In the genomic region with DNA sequence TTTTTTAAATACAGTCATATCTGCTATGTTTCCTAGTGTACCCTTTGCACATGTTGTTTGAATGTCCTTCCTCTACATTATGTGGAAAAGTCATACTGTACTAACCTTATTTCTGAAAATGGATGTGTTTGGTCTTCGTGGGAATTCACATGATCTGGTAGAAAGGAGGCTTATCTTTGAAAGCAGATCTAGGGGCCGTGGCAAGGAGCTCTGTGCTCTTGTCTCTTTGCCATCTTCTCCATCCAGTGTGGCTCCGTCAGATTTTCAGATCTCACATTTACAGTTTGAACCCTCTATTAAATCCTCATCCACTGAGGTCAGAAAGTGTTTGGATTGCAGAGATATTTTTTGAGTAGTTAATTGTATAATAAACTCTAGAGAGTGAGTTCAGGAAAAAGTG, we compare ENCODE assay signal across 19 cellular contexts. TPM values are rescaled to one million over a fixed set of nuclear protein-coding genes. Genes with fewer than 3 reads are reported as not detected.
DNase-seq lines count a peak whose midpoint lies in the region; ATAC-seq and TF ChIP-seq lines count a peak whose summit lies in the region.
"Had no signal": no experiment of that assay in that cellular context is flagged by ENCODE, and none has a peak within 500 bp of the region (broad histone marks: within the 10 kb centered on the region; RNA-seq: fewer than 3 reads in every experiment).

No MANE protein-coding gene starts in this region.

- H4K91ac ChIP-seq in IMR-90 (ENCODE audit: insufficient read depth, low read depth, low read length), result no peak overlapping the region; the same call in 1 of the 2 replicates

- no peak overlapping the region for H2AK9ac ChIP-seq in IMR-90 (replicated peaks; ENCODE audit: low read depth, low read length, poor library complexity)

- POLR2A ChIA-PET in activated CD4-positive, alpha-beta T cell treated with anti-CD3 and anti-CD28 coated beads, Interleukin-2, amount 10 ng/mL, durations not matched to agents 7 days and 5 days (lab: Charles Lee), result interaction anchor here (0.7 kb wide), 1 partner anchor 33 kb away, joined by 3 read pairs; the partner anchor contains the start of gene MAP2K4
- POLR2A ChIA-PET in IMR-90 (lab: Charles Lee; ENCODE audit: unreplicated experiment), result no interaction called here

- no peak overlapping the region for H3K4me3 ChIP-seq in IMR-90 (ENCODE audit: insufficient read depth, low read depth, low read length)
- H3K4me3 ChIP-seq in mesendoderm (ENCODE audit: low read length), result no peak overlapping the region
- H3K4me3 ChIP-seq: A549, vagina had no signal

- H2AK5ac ChIP-seq in IMR-90 (ENCODE audit: low read depth, low read length), result no peak overlapping the region
- H2AK5ac ChIP-seq in mesendoderm (ENCODE audit: low read length), result no peak overlapping the region

- H3K36me3 ChIP-seq in IMR-90 (ENCODE audit: control insufficient read depth, insufficient read depth, low read length) (no peaks in the 10 kb centered on the region), mesendoderm (ENCODE audit: control insufficient read depth, insufficient read depth, low read length) (no peaks in the 10 kb centered on the region)
- H3K36me3 ChIP-seq: vagina had no signal

- H3K4me1 ChIP-seq in IMR-90 (ENCODE audit: control insufficient read depth, insufficient read depth, low read length), result peaks cover 3% of the 10 kb centered on the region; the same call in 1 of the 2 replicates
- peaks cover 11% of the 10 kb centered on the region for H3K4me1 ChIP-seq in mesendoderm (ENCODE audit: control insufficient read depth, low read depth, low read length)

- H2BK120ac ChIP-seq in IMR-90 (ENCODE audit: low read depth, low read length) (no peak overlapping the region), mesendoderm (ENCODE audit: low read depth, low read length) (no peak overlapping the region)

- CTCF ChIA-PET in activated CD4-positive, alpha-beta T cell treated with anti-CD3 and anti-CD28 coated beads, Interleukin-2, amount 10 ng/mL, durations not matched to agents 7 days and 5 days (lab: Charles Lee), result interaction anchor here (0.9 kb wide), 1 partner anchor 16 kb away, joined by 3 read pairs; no protein-coding TSS in a partner anchor
- CTCF ChIA-PET in IMR-90 (lab: Yijun Ruan, JAX), result interaction anchor here (0.8 kb wide), 1 partner anchor 33 kb away, joined by 3 read pairs; the partner anchor contains the start of gene MAP2K4

- dilution Hi-C loops in IMR-90 (cut with HindIII; ENCODE audit: low sequenced_read_pairs, unreplicated experiment), result no loop called here

- H3K27me3 ChIP-seq in IMR-90 (ENCODE audit: control insufficient read depth, insufficient read depth, low read length), result no peaks in the 10 kb centered on the region
- H3K27me3 ChIP-seq in mesendoderm (ENCODE audit: insufficient read depth, low read length, poor library complexity), result no peaks in the 10 kb centered on the region
- H3K27me3 ChIP-seq: neutrophil, vagina had no signal

- peaks cover 16 to 48% of the 10 kb centered on the region in 2 experiments for H3K79me1 ChIP-seq in IMR-90 (ENCODE audit: low read depth in 1 of 2, low read length in 2 of 2)
- H3K79me1 ChIP-seq in mesendoderm (ENCODE audit: low read length), result peaks cover 3% of the 10 kb centered on the region

- peak overlapping the region; percentile 37; the same call in 1 of the 2 replicates for H3K14ac ChIP-seq in IMR-90 (replicated peaks; ENCODE audit: low read depth, low read length)

- H4K8ac ChIP-seq in IMR-90 (ENCODE audit: low read depth in 2 of 2, low read length in 2 of 2), result peak overlapping the region in 1 of 2 experiments; percentile 2; a peak in 2 of 4 replicates
- H4K8ac ChIP-seq in mesendoderm (ENCODE audit: low read depth, low read length), result no peak overlapping the region

- no TSS peak for BruUV-seq in IMR-90 (replicated peaks; lab: Mats Ljungman, UMichigan)

- H3K9me1 ChIP-seq in IMR-90 (ENCODE audit: insufficient read depth, low read length), result peaks cover 3% of the 10 kb centered on the region; the same call in 1 of the 2 replicates

- H3K27ac Mint-ChIP-seq in activated CD4-positive, alpha-beta T cell treated with anti-CD3 and anti-CD28 coated beads, Interleukin-2, amount 10 ng/mL, durations not matched to agents 7 days and 5 days, result peak overlapping the region; percentile 82
- H3K27ac Mint-ChIP-seq in activated T-helper 2 cell treated with anti-CD3 and anti-CD28 coated beads, Interferon-gamma antibody, Interleukin-2, Interleukin-4, amounts not matched to agents 10 μg/mL and 5 μg/mL and 100 μg/mL, durations not matched to agents 14 hours and 24 hours and 36 hours, result peak overlapping the region; percentile 57
- H3K27ac Mint-ChIP-seq in stimulated activated memory B cell treated with anti-CD40 and anti-IgM and Interleukin-4, amounts not matched to agents 10 μg/mL and 1 μg/mL and 100 μg/mL, for 72 hours, result no peak overlapping the region

- H3K9ac ChIP-seq in IMR-90 (ENCODE audit: low read depth, low read length), result 0 out of 2 replicates have a peak overlapping the region, but pooled peaks have one; percentile 36
- H3K9ac ChIP-seq in mesendoderm (ENCODE audit: low read length), result no peak overlapping the region

- H3K56ac ChIP-seq in IMR-90 (ENCODE audit: extremely low read depth, insufficient read depth, low read length), result no peak overlapping the region
- no peak overlapping the region for H3K56ac ChIP-seq in mesendoderm (ENCODE audit: low read length)

- H3K23ac ChIP-seq in IMR-90 (ENCODE audit: low read depth, low read length) (0 out of 2 replicates have a peak overlapping the region, but pooled peaks have one; percentile 82), mesendoderm (ENCODE audit: low read length) (no peak overlapping the region)

- H3K4me2 ChIP-seq in IMR-90 (ENCODE audit: low read depth, low read length) (peak overlapping the region; percentile 69), mesendoderm (ENCODE audit: low read length) (no peak overlapping the region)
- H3K4me2 ChIP-seq: A549 had no signal

- H3K9me3 Mint-ChIP-seq in activated CD4-positive, alpha-beta T cell treated with anti-CD3 and anti-CD28 coated beads, Interleukin-2, amount 10 ng/mL, durations not matched to agents 7 days and 5 days, result no peaks in the 10 kb centered on the region
- H3K9me3 Mint-ChIP-seq in activated T-helper 2 cell treated with anti-CD3 and anti-CD28 coated beads, Interferon-gamma antibody, Interleukin-2, Interleukin-4, amounts not matched to agents 10 μg/mL and 5 μg/mL and 100 μg/mL, durations not matched to agents 14 hours and 24 hours and 36 hours, result no peaks in the 10 kb centered on the region
- H3K9me3 Mint-ChIP-seq in stimulated activated memory B cell treated with anti-CD40 and anti-IgM and Interleukin-4, amounts not matched to agents 10 μg/mL and 1 μg/mL and 100 μg/mL, for 72 hours, result no peaks in the 10 kb centered on the region
- H3K9me3 Mint-ChIP-seq: effector memory CD8-positive, alpha-beta T cell had no signal

- no peak for TF ChIP-seq CTCF in IMR-90 (conservative IDR thresholded peaks at IDR 0.05; ENCODE audit: low read depth, low read length)

- H2BK5ac ChIP-seq in IMR-90 (ENCODE audit: low read depth, low read length, poor library complexity, severe bottlenecking) (peak overlapping the region; percentile 5), mesendoderm (ENCODE audit: low read length) (no peak overlapping the region)

- H3K18ac ChIP-seq in IMR-90 (ENCODE audit: low read depth, low read length), result no peak overlapping the region
- H3K18ac ChIP-seq in mesendoderm (ENCODE audit: low read length), result no peak overlapping the region

- no peak overlapping the region for H4K5ac ChIP-seq in IMR-90 (ENCODE audit: low read depth, low read length)
- H4K5ac ChIP-seq in mesendoderm (ENCODE audit: low read length), result no peak overlapping the region

- TF ChIP-seq RAD21 in IMR-90 (IDR thresholded peaks at IDR 0.05; ENCODE audit: low read length), result no peak

- H3K9me3 ChIP-seq in IMR-90 (ENCODE audit: control insufficient read depth, insufficient read depth, low read length), result no peaks in the 10 kb centered on the region
- H3K9me3 ChIP-seq: A549, neutrophil, vagina had no signal

- H2BK15ac ChIP-seq in IMR-90 (ENCODE audit: low read depth, low read length) (no peak overlapping the region), mesendoderm (replicated peaks; ENCODE audit: low read depth) (no peak overlapping the region)

- no peak for TF ChIP-seq POLR2A in IMR-90 (IDR thresholded peaks at IDR 0.05; ENCODE audit: low read depth, low read length)

- peaks cover 14% of the 10 kb centered on the region for H3K36me3 Mint-ChIP-seq in activated CD4-positive, alpha-beta T cell treated with anti-CD3 and anti-CD28 coated beads, Interleukin-2, amount 10 ng/mL, durations not matched to agents 7 days and 5 days (ENCODE audit: low read depth)
- H3K36me3 Mint-ChIP-seq in activated T-helper 2 cell treated with anti-CD3 and anti-CD28 coated beads, Interferon-gamma antibody, Interleukin-2, Interleukin-4, amounts not matched to agents 10 μg/mL and 5 μg/mL and 100 μg/mL, durations not matched to agents 14 hours and 24 hours and 36 hours (ENCODE audit: low read depth), result peaks cover 9% of the 10 kb centered on the region
- peaks cover 12% of the 10 kb centered on the region for H3K36me3 Mint-ChIP-seq in stimulated activated memory B cell treated with anti-CD40 and anti-IgM and Interleukin-4, amounts not matched to agents 10 μg/mL and 1 μg/mL and 100 μg/mL, for 72 hours

- peaks cover 31% of the 10 kb centered on the region for H4K20me1 ChIP-seq in IMR-90 (ENCODE audit: insufficient read depth, low read length)

- no CpG with 5 or more reads among the region's 3 CpGs for whole genome bisulfite sequencing in IMR-90 (ENCODE audit: extremely low coverage in 2 of 2, insufficient read length in 1 of 2), 2 experiments
- no CpG with 5 or more reads among the region's 3 CpGs for WGBS in mesendoderm (ENCODE audit: extremely low coverage, insufficient coverage, low lambda C conversion rate)

- H3K27ac ChIP-seq in IMR-90 (ENCODE audit: insufficient read depth, low read length), result peak overlapping the region; percentile 62; the same call in 1 of the 2 replicates
- no peak overlapping the region for H3K27ac ChIP-seq in mesendoderm (ENCODE audit: low read depth, low read length)
- H3K27ac ChIP-seq: A549, neutrophil, vagina had no signal

- no peak for DNase-seq in activated CD4-positive, alpha-beta T cell treated with anti-CD3 and anti-CD28 coated beads, Interleukin-2, amount 10 ng/mL, durations not matched to agents 7 days and 5 days
- DNase-seq in activated CD4-positive, alpha-beta T cell treated with anti-CD3 and anti-CD28 coated beads, Interleukin-2, amount 50 U/mL, for 48 hours, result no peak
- DNase-seq in IMR-90, result no peak
- DNase-seq in activated T-helper 2 cell treated with anti-CD3 and anti-CD28 coated beads, Interferon-gamma antibody, Interleukin-2, Interleukin-4, amounts not matched to agents 10 μg/mL and 5 μg/mL and 100 μg/mL, durations not matched to agents 14 hours and 24 hours and 36 hours (ENCODE audit: low spot score), result no peak
- DNase-seq in mesendoderm, result peak; percentile 22
- no peak for DNase-seq in NCI-H1417 (lab: John Stamatoyannopoulos, UW)
- DNase-seq in cortex of kidney (lab: John Stamatoyannopoulos, UW), result no peak
- DNase-seq: aorta; effector memory CD8-positive, alpha-beta T cell; hypothalamus; kidney glomerular epithelial cell; MM.1S; NCI-H187 treated with DMSO at 0.1 percent for 48 hours; NCI-H446 treated with DMSO at 0.1 percent for 48 hours; SHP77 treated with DMSO at 0.1 percent for 48 hours had no signal

- peaks cover 57% of the 10 kb centered on the region for H3K4me1 Mint-ChIP-seq in activated CD4-positive, alpha-beta T cell treated with anti-CD3 and anti-CD28 coated beads, Interleukin-2, amount 10 ng/mL, durations not matched to agents 7 days and 5 days
- peaks cover 54% of the 10 kb centered on the region for H3K4me1 Mint-ChIP-seq in activated T-helper 2 cell treated with anti-CD3 and anti-CD28 coated beads, Interferon-gamma antibody, Interleukin-2, Interleukin-4, amounts not matched to agents 10 μg/mL and 5 μg/mL and 100 μg/mL, durations not matched to agents 14 hours and 24 hours and 36 hours (ENCODE audit: low read depth)
- peaks cover 53% of the 10 kb centered on the region for H3K4me1 Mint-ChIP-seq in stimulated activated memory B cell treated with anti-CD40 and anti-IgM and Interleukin-4, amounts not matched to agents 10 μg/mL and 1 μg/mL and 100 μg/mL, for 72 hours

- H3K79me2 ChIP-seq in mesendoderm (ENCODE audit: control insufficient read depth, insufficient read depth, low read length), result peaks cover 25% of the 10 kb centered on the region

- intact Hi-C loops in IMR-90 (cut with micrococcal nuclease), result no loop called here
- intact Hi-C loops in activated T-helper 2 cell treated with anti-CD3 and anti-CD28 coated beads, Interferon-gamma antibody, Interleukin-2, Interleukin-4, amounts not matched to agents 10 μg/mL and 5 μg/mL and 100 μg/mL, durations not matched to agents 14 hours and 24 hours and 36 hours (cut with micrococcal nuclease), result no loop called here

- H3K4me3 Mint-ChIP-seq in activated CD4-positive, alpha-beta T cell treated with anti-CD3 and anti-CD28 coated beads, Interleukin-2, amount 10 ng/mL, durations not matched to agents 7 days and 5 days, result peak overlapping the region; percentile 66
- H3K4me3 Mint-ChIP-seq in activated T-helper 2 cell treated with anti-CD3 and anti-CD28 coated beads, Interferon-gamma antibody, Interleukin-2, Interleukin-4, amounts not matched to agents 10 μg/mL and 5 μg/mL and 100 μg/mL, durations not matched to agents 14 hours and 24 hours and 36 hours (ENCODE audit: low read depth), result peak overlapping the region; percentile 48
- H3K4me3 Mint-ChIP-seq in stimulated activated memory B cell treated with anti-CD40 and anti-IgM and Interleukin-4, amounts not matched to agents 10 μg/mL and 1 μg/mL and 100 μg/mL, for 72 hours, result no peak overlapping the region
- H3K4me3 Mint-ChIP-seq: effector memory CD8-positive, alpha-beta T cell had no signal

- in situ Hi-C loops in IMR-90 (cut with MboI; ENCODE audit: low sequenced_read_pairs), result no loop called here

- no peak overlapping the region for H3K4ac ChIP-seq in IMR-90 (ENCODE audit: low read depth, low read length)
- no peak overlapping the region for H3K4ac ChIP-seq in mesendoderm (ENCODE audit: low read depth, low read length)

- H2BK20ac ChIP-seq in IMR-90 (ENCODE audit: low read depth, low read length), result peak overlapping the region; percentile 55; the same call in 1 of the 2 replicates

- 0 out of 2 replicates have a peak, but pooled peaks have one; percentile 14 for ATAC-seq in IMR-90 (ENCODE audit: low read depth)
- no peak for ATAC-seq in stimulated activated memory B cell treated with anti-CD40 and anti-IgM and Interleukin-4, amounts not matched to agents 10 μg/mL and 1 μg/mL and 100 μg/mL, for 72 hours
- ATAC-seq: A549; effector memory CD8-positive, alpha-beta T cell had no signal

- no peak overlapping the region for H2AFZ ChIP-seq in IMR-90 (replicated peaks; ENCODE audit: low read length, poor library complexity)

- H3K27me3 Mint-ChIP-seq in activated CD4-positive, alpha-beta T cell treated with anti-CD3 and anti-CD28 coated beads, Interleukin-2, amount 10 ng/mL, durations not matched to agents 7 days and 5 days, result no peaks in the 10 kb centered on the region
- H3K27me3 Mint-ChIP-seq in activated T-helper 2 cell treated with anti-CD3 and anti-CD28 coated beads, Interferon-gamma antibody, Interleukin-2, Interleukin-4, amounts not matched to agents 10 μg/mL and 5 μg/mL and 100 μg/mL, durations not matched to agents 14 hours and 24 hours and 36 hours (ENCODE audit: low read depth), result no peaks in the 10 kb centered on the region
- no peaks in the 10 kb centered on the region for H3K27me3 Mint-ChIP-seq in stimulated activated memory B cell treated with anti-CD40 and anti-IgM and Interleukin-4, amounts not matched to agents 10 μg/mL and 1 μg/mL and 100 μg/mL, for 72 hours
- H3K27me3 Mint-ChIP-seq: effector memory CD8-positive, alpha-beta T cell had no signal

RNA-seq across cellular contexts. Expression of gene MAP2K4, which starts 32.9 kb away (rescaled TPM):
- 10 to 100 TPM; 26.0 to 27.3 TPM for total RNA-seq in activated CD4-positive, alpha-beta T cell treated with anti-CD3 and anti-CD28 coated beads, Interleukin-2, amount 10 ng/mL, durations not matched to agents 7 days and 5 days
- 32.6 and 33.3 TPM in 2 replicates for total RNA-seq in IMR-90 (2012; rRNA removed)
- polyA plus RNA-seq in IMR-90 (2012; rRNA removed), result 12.2 and 14.5 TPM in 2 replicates
- polyA plus RNA-seq in IMR-90 (2012; cell fraction: cytosol; rRNA removed), result 3.4 and 3.8 TPM in 2 replicates
- polyA plus RNA-seq in IMR-90 (2012; cell fraction: nucleus; rRNA removed; ENCODE audit: low replicate concordance), result 2.7 and 24.8 TPM in 2 replicates
- total RNA-seq in activated T-helper 2 cell treated with anti-CD3 and anti-CD28 coated beads, Interferon-gamma antibody, Interleukin-2, Interleukin-4, amounts not matched to agents 10 μg/mL and 5 μg/mL and 100 μg/mL, durations not matched to agents 14 hours and 24 hours and 36 hours, result 32.5 and 32.6 TPM in 2 replicates
- 23.6 TPM for polyA plus RNA-seq in mesendoderm (2013, experiment 1 of 2)
- 23.7 TPM for polyA plus RNA-seq in mesendoderm (2013, experiment 2 of 2)

RNA-seq across cellular contexts. Expression of gene ZNF18, which starts 56.3 kb away (rescaled TPM):
- 10 to 100 TPM in 1 of 2 experiments, 1 to 10 TPM in 1; 10.0 to 10.1 TPM for total RNA-seq in activated CD4-positive, alpha-beta T cell treated with anti-CD3 and anti-CD28 coated beads, Interleukin-2, amount 10 ng/mL, durations not matched to agents 7 days and 5 days
- 10.3 and 11.7 TPM in 2 replicates for total RNA-seq in IMR-90 (2012; rRNA removed)
- 4.4 and 4.5 TPM in 2 replicates for polyA plus RNA-seq in IMR-90 (2012; rRNA removed)
- 1.5 and 1.7 TPM in 2 replicates for polyA plus RNA-seq in IMR-90 (2012; cell fraction: cytosol; rRNA removed)
- polyA plus RNA-seq in IMR-90 (2012; cell fraction: nucleus; rRNA removed; ENCODE audit: low replicate concordance), result 3.7 and 11.7 TPM in 2 replicates
- total RNA-seq in activated T-helper 2 cell treated with anti-CD3 and anti-CD28 coated beads, Interferon-gamma antibody, Interleukin-2, Interleukin-4, amounts not matched to agents 10 μg/mL and 5 μg/mL and 100 μg/mL, durations not matched to agents 14 hours and 24 hours and 36 hours, result 6.1 and 6.8 TPM in 2 replicates
- 5.4 TPM for polyA plus RNA-seq in mesendoderm (2013, experiment 1 of 2)
- 5.6 TPM for polyA plus RNA-seq in mesendoderm (2013, experiment 2 of 2)
